In the genomic region with DNA sequence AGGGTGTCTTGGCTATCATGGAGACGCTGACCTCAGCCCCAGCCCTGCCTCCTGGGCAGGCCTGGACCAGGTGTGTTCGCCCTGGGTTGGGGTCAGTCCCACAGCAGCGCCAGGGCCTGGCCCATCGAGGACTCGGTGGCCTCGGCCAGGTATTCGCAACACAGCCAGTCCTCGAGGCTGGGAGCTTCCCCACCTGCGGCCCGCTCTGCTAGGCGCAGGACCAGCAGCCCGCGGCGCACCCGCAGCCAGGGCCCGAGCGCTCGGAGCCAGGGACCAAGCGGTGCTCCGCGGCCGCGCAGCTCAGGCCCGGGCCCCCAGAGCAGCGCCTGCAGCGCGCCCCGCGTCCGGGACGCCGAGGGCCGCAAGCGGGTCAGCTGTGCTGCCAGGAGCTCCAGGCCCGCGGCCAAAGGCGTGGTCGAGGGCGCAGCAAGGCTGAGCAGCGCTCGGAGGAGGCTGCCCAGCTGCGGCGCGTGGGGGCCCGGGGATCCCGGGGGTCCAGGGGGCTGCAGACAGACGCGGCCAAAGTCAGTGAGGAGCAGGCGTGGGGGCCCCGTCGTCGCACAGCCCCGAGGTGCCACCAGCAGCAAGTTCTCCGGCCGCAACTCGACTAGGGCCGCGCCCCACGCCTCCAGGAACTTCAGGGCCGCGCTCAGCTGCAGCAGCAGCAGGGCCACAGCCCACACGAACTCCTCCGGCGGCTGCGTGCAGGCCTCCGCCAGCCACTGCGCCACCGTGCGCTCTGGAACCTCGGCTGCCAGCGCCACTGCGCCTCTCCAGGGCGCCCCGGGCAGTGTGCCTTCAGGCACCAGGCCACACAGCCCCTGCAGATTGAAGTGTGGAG, we compare ENCODE assay signal across 1 cellular context.
TF ChIP-seq lines count a peak whose summit lies in the region.

No MANE protein-coding gene starts in this region.

TF ChIP-seq in K562, 482 proteins besides CTCF, POLR2A, EP300 and RAD21:
- peak; percentile 41; the same call in 1 of the 2 replicates for TF ChIP-seq HNRNPL (IDR thresholded peaks at IDR 0.05; ENCODE audit: low read depth, low read length)
- TF ChIP-seq, protein P1, sequence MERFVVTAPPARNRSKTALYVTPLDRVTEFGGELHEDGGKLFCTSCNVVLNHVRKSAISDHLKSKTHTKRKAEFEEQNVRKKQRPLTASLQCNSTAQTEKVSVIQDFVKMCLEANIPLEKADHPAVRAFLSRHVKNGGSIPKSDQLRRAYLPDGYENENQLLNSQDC (CRISPR knock-in tag; IDR thresholded peaks at IDR 0.05): no peak
- peak; percentile 86 for TF ChIP-seq ZBTB33 (CRISPR knock-in tag; IDR thresholded peaks at IDR 0.05)
- TF ChIP-seq, protein P2, sequence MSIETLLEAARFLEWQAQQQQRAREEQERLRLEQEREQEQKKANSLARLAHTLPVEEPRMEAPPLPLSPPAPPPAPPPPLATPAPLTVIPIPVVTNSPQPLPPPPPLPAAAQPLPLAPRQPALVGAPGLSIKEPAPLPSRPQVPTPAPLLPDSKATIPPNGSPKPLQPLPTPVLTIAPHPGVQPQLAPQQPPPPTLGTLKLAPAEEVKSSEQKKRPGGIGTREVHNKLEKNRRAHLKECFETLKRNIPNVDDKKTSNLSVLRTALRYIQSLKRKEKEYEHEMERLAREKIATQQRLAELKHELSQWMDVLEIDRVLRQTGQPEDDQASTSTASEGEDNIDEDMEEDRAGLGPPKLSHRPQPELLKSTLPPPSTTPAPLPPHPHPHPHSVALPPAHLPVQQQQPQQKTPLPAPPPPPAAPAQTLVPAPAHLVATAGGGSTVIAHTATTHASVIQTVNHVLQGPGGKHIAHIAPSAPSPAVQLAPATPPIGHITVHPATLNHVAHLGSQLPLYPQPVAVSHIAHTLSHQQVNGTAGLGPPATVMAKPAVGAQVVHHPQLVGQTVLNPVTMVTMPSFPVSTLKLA (conservative IDR thresholded peaks at IDR 0.05): no peak
- TF ChIP-seq, protein P3, sequence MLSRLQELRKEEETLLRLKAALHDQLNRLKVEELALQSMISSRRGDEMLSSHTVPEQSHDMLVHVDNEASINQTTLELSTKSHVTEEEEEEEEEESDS (CRISPR knock-in tag; IDR thresholded peaks at IDR 0.05): no peak
- TF ChIP-seq SAFB (IDR thresholded peaks at IDR 0.05; ENCODE audit: borderline replicate concordance, low read depth, low read length): 0 out of 2 replicates have a peak, but pooled peaks have one; percentile 12
- TF ChIP-seq BRD4 (IDR thresholded peaks at IDR 0.05): no peak
- no peak for TF ChIP-seq CEBPB (tag; IDR thresholded peaks at IDR 0.05)
- no peak for TF ChIP-seq HNRNPLL (IDR thresholded peaks at IDR 0.05; ENCODE audit: low read depth, low read length, poor library complexity, severe bottlenecking)
- TF ChIP-seq ETS1 (conservative IDR thresholded peaks at IDR 0.05; ENCODE audit: control insufficient read depth, low read depth, low read length): no peak
- no peak for TF ChIP-seq ATF6 (CRISPR knock-in tag; IDR thresholded peaks at IDR 0.05)
- no peak for TF ChIP-seq U2AF1 (optimal IDR thresholded peaks at IDR 0.05; ENCODE audit: low read depth, low read length)
- TF ChIP-seq SETDB1 (IDR thresholded peaks at IDR 0.05; ENCODE audit: low read length): no peak
- TF ChIP-seq GATA2 (CRISPR knock-in tag; IDR thresholded peaks at IDR 0.05): no peak
- no peak for TF ChIP-seq ZNF511 (CRISPR knock-in tag; IDR thresholded peaks at IDR 0.05)
- TF ChIP-seq RBM22 (IDR thresholded peaks at IDR 0.05; ENCODE audit: low read depth, low read length, poor library complexity, severe bottlenecking): peak; percentile 83
- no peak for TF ChIP-seq SMARCC2 (IDR thresholded peaks at IDR 0.05; ENCODE audit: low read depth)
- TF ChIP-seq, protein P4, sequence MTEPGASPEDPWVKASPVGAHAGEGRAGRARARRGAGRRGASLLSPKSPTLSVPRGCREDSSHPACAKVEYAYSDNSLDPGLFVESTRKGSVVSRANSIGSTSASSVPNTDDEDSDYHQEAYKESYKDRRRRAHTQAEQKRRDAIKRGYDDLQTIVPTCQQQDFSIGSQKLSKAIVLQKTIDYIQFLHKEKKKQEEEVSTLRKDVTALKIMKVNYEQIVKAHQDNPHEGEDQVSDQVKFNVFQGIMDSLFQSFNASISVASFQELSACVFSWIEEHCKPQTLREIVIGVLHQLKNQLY (CRISPR knock-in tag; conservative IDR thresholded peaks at IDR 0.05): no peak
- TF ChIP-seq FUS (optimal IDR thresholded peaks at IDR 0.05; ENCODE audit: low read depth, low read length): peak; percentile 48
- no peak for TF ChIP-seq SP1 (CRISPR knock-in tag; IDR thresholded peaks at IDR 0.05)
- TF ChIP-seq HMGN3 (IDR thresholded peaks at IDR 0.05; ENCODE audit: borderline replicate concordance, extremely low read depth, insufficient read length, low read depth, low read length): peak; percentile 8
- TF ChIP-seq FIP1L1 (IDR thresholded peaks at IDR 0.05; ENCODE audit: low read depth, low read length, poor library complexity, severe bottlenecking): peak; percentile 30
- TF ChIP-seq EHMT2 (IDR thresholded peaks at IDR 0.05): no peak
- TF ChIP-seq RBFOX2 (IDR thresholded peaks at IDR 0.05; ENCODE audit: low read depth, low read length): peak; percentile 67
- TF ChIP-seq POLR2G (IDR thresholded peaks at IDR 0.05; ENCODE audit: low read depth, low read length): peak; percentile 69
- TF ChIP-seq HDAC6 (IDR thresholded peaks at IDR 0.05; ENCODE audit: low read depth, low read length): no peak
- TF ChIP-seq ELF2 (CRISPR knock-in tag; IDR thresholded peaks at IDR 0.05): no peak
- no peak for TF ChIP-seq MYNN (IDR thresholded peaks at IDR 0.05)
- TF ChIP-seq MYNN (CRISPR knock-in tag; IDR thresholded peaks at IDR 0.05): no peak
